ENCODE assay signal across 8 cellular contexts in genomic region chr20:41140226-41141133, GRCh38. TPM values are rescaled to one million over a fixed set of nuclear protein-coding genes. Genes with fewer than 3 reads are reported as not detected.
DNase-seq lines count a peak whose midpoint lies in the region; ATAC-seq and TF ChIP-seq lines count a peak whose summit lies in the region.

No MANE protein-coding gene starts in this region.

- no peaks in the 10 kb centered on the region for H3K9me3 Mint-ChIP-seq in activated CD4-positive, alpha-beta memory T cell treated with anti-CD3 and anti-CD28 coated beads for 36 hours

- DNase-seq in HFF-Myc (ENCODE audit: extremely low read depth, low read depth) = no peak
- peak; percentile 60 for DNase-seq in activated CD4-positive, alpha-beta memory T cell treated with anti-CD3 and anti-CD28 coated beads for 36 hours
- DNase-seq in NCI-H146 treated with DMSO at 0.1 percent for 48 hours (lab: John Stamatoyannopoulos, UW; ENCODE audit: unreplicated experiment) = no peak
- DNase-seq in erythroblast (lab: John Stamatoyannopoulos, UW) = no peak
- DNase-seq in MG63 = no peak
- DNase-seq in HPDE6-E6E7 (ENCODE audit: extremely low spot score) = no peak

- no peak for TF ChIP-seq CTCF in HFF-Myc (IDR thresholded peaks at IDR 0.05; ENCODE audit: low read depth, low read length, missing control alignments)
- no peak for TF ChIP-seq CTCF in gastroesophageal sphincter (IDR thresholded peaks at IDR 0.05)

- TF ChIP-seq EP300 in gastroesophageal sphincter (IDR thresholded peaks at IDR 0.05) = no peak

- H3K27me3 Mint-ChIP-seq in activated CD4-positive, alpha-beta memory T cell treated with anti-CD3 and anti-CD28 coated beads for 36 hours = no peaks in the 10 kb centered on the region

- no peak for ATAC-seq in gastroesophageal sphincter

- POLR2A ChIA-PET in activated CD4-positive, alpha-beta memory T cell treated with anti-CD3 and anti-CD28 coated beads for 36 hours (lab: Charles Lee) = interaction anchor here (4.3 kb wide), 1 partner anchor 15 kb away, joined by 69 read pairs; no protein-coding TSS in a partner anchor

- no peak for TF ChIP-seq POLR2A in gastroesophageal sphincter (IDR thresholded peaks at IDR 0.05)
- TF ChIP-seq POLR2A in erythroblast (IDR thresholded peaks at IDR 0.05; ENCODE audit: low read length) = no peak

- H3K9ac ChIP-seq in skeletal muscle tissue (ENCODE audit: low read depth in 1 of 3, low read length in 3 of 3) = peak overlapping the region; percentile 5 to 94 (median 26)

- peak overlapping the region; percentile 94 for H3K4me3 Mint-ChIP-seq in activated CD4-positive, alpha-beta memory T cell treated with anti-CD3 and anti-CD28 coated beads for 36 hours

- H3K4me1 Mint-ChIP-seq in activated CD4-positive, alpha-beta memory T cell treated with anti-CD3 and anti-CD28 coated beads for 36 hours (ENCODE audit: low read depth) = peaks cover 75% of the 10 kb centered on the region

- H3K36me3 ChIP-seq in gastroesophageal sphincter = peaks cover 0 to 8% of the 10 kb centered on the region in 2 donors
- no peaks in the 10 kb centered on the region for H3K36me3 ChIP-seq in skeletal muscle tissue (ENCODE audit: control insufficient read depth in 3 of 3, insufficient read depth in 3 of 3, low read length in 3 of 3)
- H3K36me3 ChIP-seq in MG63 = peaks cover 3% of the 10 kb centered on the region; the same call in 1 of the 2 replicates

- H3K27ac ChIP-seq in gastroesophageal sphincter (peak overlapping the region in 3 of 4 donors; percentile 98 to 99 (median 99)), skeletal muscle tissue (ENCODE audit: low read depth, low read length) (peak overlapping the region; percentile 64)

- H3K36me3 Mint-ChIP-seq in activated CD4-positive, alpha-beta memory T cell treated with anti-CD3 and anti-CD28 coated beads for 36 hours = peaks cover 17% of the 10 kb centered on the region

- CTCF ChIA-PET in activated CD4-positive, alpha-beta memory T cell treated with anti-CD3 and anti-CD28 coated beads for 36 hours (lab: Charles Lee) = interaction anchor here (4.9 kb wide), 1 partner anchor 15 kb away, joined by 60 read pairs; no protein-coding TSS in a partner anchor

- no peaks in the 10 kb centered on the region for H3K9me3 ChIP-seq in gastroesophageal sphincter
- no peaks in the 10 kb centered on the region for H3K9me3 ChIP-seq in skeletal muscle tissue (ENCODE audit: control insufficient read depth in 3 of 3, low read length in 3 of 3)
- H3K9me3 ChIP-seq in MG63 = no peaks in the 10 kb centered on the region

- H3K27me3 ChIP-seq in gastroesophageal sphincter = no peaks in the 10 kb centered on the region
- no peaks in the 10 kb centered on the region for H3K27me3 ChIP-seq in skeletal muscle tissue (ENCODE audit: control insufficient read depth in 3 of 3, insufficient read depth in 3 of 3, low read length in 3 of 3)
- H3K27me3 ChIP-seq in MG63 = no peaks in the 10 kb centered on the region

- peaks cover 0 to 87% (median 46%) of the 10 kb centered on the region in 3 donors for H3K4me1 ChIP-seq in gastroesophageal sphincter
- peaks cover 56 to 79% (median 69%) of the 10 kb centered on the region in 3 donors for H3K4me1 ChIP-seq in skeletal muscle tissue (ENCODE audit: control insufficient read depth in 3 of 3, insufficient read depth in 3 of 3, low read length in 3 of 3)

- WGBS in gastroesophageal sphincter (ENCODE audit: low coverage in 1 of 2), 2 donors = 51 to 72% methylated on average over 2 to 6 of the region's 10 CpGs

- peak overlapping the region; percentile 92 for H3K27ac Mint-ChIP-seq in activated CD4-positive, alpha-beta memory T cell treated with anti-CD3 and anti-CD28 coated beads for 36 hours

- H3K4me3 ChIP-seq in HFF-Myc (replicated peaks; ENCODE audit: low read depth, low read length) = peak overlapping the region; percentile 74; the same call in 1 of the 2 replicates
- peak overlapping the region in 1 of 2 donors; percentile 95 for H3K4me3 ChIP-seq in gastroesophageal sphincter
- H3K4me3 ChIP-seq in skeletal muscle tissue (ENCODE audit: low read length in 3 of 3) = peak overlapping the region in 2 of 3 donors; percentile 1 to 13
- no peak overlapping the region for H3K4me3 ChIP-seq in MG63

- intact Hi-C loops in activated CD4-positive, alpha-beta memory T cell treated with anti-CD3 and anti-CD28 coated beads for 36 hours (cut with micrococcal nuclease) = no loop called here

RNA-seq across cellular contexts. Expression of gene PLCG1, which starts 3.1 kb away (rescaled TPM):
- 100 to 1,000 TPM; 133 to 139 TPM for total RNA-seq in activated CD4-positive, alpha-beta memory T cell treated with anti-CD3 and anti-CD28 coated beads for 36 hours
- total RNA-seq in gastroesophageal sphincter (100 to 1,000 TPM in 2 of 4 donors, 10 to 100 TPM in 2; 42.3 to 173 (median 94.7) TPM), skeletal muscle tissue (66.3 TPM)
- 35.8 and 99.5 TPM in 2 replicates for total RNA-seq in MG63 (2014; rRNA removed; shearing (Covaris generic); ENCODE audit: low replicate concordance)
